Comparison of ENCODE assay signal across 20 cellular contexts in the genomic region with DNA sequence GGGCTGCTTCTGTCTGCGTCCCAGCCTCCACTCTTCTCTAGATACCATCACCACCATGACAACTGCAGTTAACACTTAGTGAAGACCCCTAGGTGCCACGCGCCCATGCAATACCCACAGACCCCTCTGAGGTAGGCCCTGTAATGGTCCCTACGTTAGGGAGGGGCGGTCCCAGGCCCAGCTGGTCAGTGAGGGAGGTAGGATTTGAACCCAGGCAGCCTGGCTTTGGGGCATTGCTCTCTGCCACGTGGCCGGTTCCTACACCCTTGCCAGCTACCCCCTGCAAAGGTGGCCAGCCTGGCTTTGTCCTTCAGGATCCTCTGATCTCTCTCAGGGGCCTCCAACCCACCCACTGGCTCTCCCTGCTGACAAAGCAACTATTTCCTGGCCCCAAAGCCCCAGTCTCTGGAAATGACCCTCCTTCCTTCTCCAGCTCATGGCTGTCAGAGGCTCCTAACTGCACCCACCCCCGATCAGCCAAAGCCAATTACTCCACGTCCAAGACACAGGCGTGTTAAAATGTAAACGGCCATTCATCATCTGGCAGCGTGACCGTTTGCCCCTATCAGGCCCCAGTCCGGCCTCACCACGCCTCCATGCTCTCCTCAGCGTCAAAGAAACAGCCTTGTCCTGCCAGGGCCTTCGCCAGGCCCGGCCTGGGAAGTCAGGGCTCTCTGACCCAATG. TPM values are rescaled to one million over a fixed set of nuclear protein-coding genes. Genes with fewer than 3 reads are reported as not detected.
DNase-seq lines count a peak whose midpoint lies in the region; ATAC-seq and TF ChIP-seq lines count a peak whose summit lies in the region.
"Had no signal": no experiment of that assay in that cellular context is flagged by ENCODE, and none has a peak within 500 bp of the region (broad histone marks: within the 10 kb centered on the region; RNA-seq: fewer than 3 reads in every experiment).

No MANE protein-coding gene starts in this region.

- H3K9ac ChIP-seq in liver (ENCODE audit: low read depth in 1 of 2, low read length in 2 of 2), result no peak overlapping the region

- TF ChIP-seq RAD21 in Ishikawa (IDR thresholded peaks at IDR 0.05; ENCODE audit: low read depth), result no peak
- no peak for TF ChIP-seq RAD21 in liver (IDR thresholded peaks at IDR 0.05)

- TF ChIP-seq CTCF in liver (IDR thresholded peaks at IDR 0.05; ENCODE audit: low read depth, low read length, missing input control) (no peak), gastrocnemius medialis (IDR thresholded peaks at IDR 0.05 in 4 of 5, conservative IDR thresholded peaks at IDR 0.05 in 1 of 5) (no peak), spleen (IDR thresholded peaks at IDR 0.05 in 8 of 11, conservative IDR thresholded peaks at IDR 0.05 in 3 of 11) (no peak)

- DNase-seq in amniotic epithelial cell (ENCODE audit: low read depth), result peak; percentile 56
- DNase-seq in gastrocnemius medialis, result no peak
- DNase-seq in UCSD-AML1 (lab: John Stamatoyannopoulos, UW; ENCODE audit: unreplicated experiment), result no peak
- no peak for DNase-seq in hippocampal formation (lab: John Stamatoyannopoulos, UW)
- no peak for DNase-seq in spleen
- DNase-seq: activated CD4-positive, alpha-beta T cell treated with anti-CD3 and anti-CD28 coated beads, Interleukin-2, amount 10 ng/mL, durations not matched to agents 24 days and 14 days; activated naive CD4-positive, alpha-beta T cell; COR-L47; foreskin melanocyte; NCI-H1930; stimulated activated CD4-positive, alpha-beta T cell treated with anti-CD3 and anti-CD28 coated beads, Interleukin-2, amount 100 ng/mL, for 48 hours; T1000 had no signal

- ATAC-seq in gastrocnemius medialis (no peak), GM21717 (IDR thresholded peaks at IDR 0.05; ENCODE audit: unreplicated experiment) (no peak)
- ATAC-seq: GM23338 had no signal

- H3K4me1 ChIP-seq in liver (ENCODE audit: control insufficient read depth in 4 of 4, insufficient read depth in 4 of 4, low read length in 3 of 4) (peaks cover 2 to 6% (median 4%) of the 10 kb centered on the region in 4 donors), gastrocnemius medialis (peaks cover 3% of the 10 kb centered on the region in 2 donors), spleen (peaks cover 0 to 21% (median 2%) of the 10 kb centered on the region in 6 donors)
- H3K4me1 ChIP-seq: ascending aorta had no signal

- H3K27me3 ChIP-seq in liver (ENCODE audit: control insufficient read depth in 4 of 4, insufficient read depth in 4 of 4, low read length in 3 of 4) (no peaks in the 10 kb centered on the region), gastrocnemius medialis (no peaks in the 10 kb centered on the region), spleen (replicated peaks in 1 of 7) (no peaks in the 10 kb centered on the region)
- H3K27me3 ChIP-seq: ascending aorta, suprapubic skin had no signal

- H3K36me3 ChIP-seq in liver (ENCODE audit: control insufficient read depth in 4 of 4, insufficient read depth in 3 of 4, low read depth in 1 of 4, low read length in 3 of 4), result no peaks in the 10 kb centered on the region
- no peaks in the 10 kb centered on the region for H3K36me3 ChIP-seq in gastrocnemius medialis
- H3K36me3 ChIP-seq in spleen, result no peaks in the 10 kb centered on the region
- H3K36me3 ChIP-seq: ascending aorta, suprapubic skin had no signal

- in situ Hi-C loops in gastrocnemius medialis (cut with MboI; ENCODE audit: low sequenced_read_pairs in 4 of 4), result no loop called here

- H3K4me3 ChIP-seq in liver (ENCODE audit: low read depth in 1 of 3, low read length in 3 of 3), result no peak overlapping the region
- no peak overlapping the region for H3K4me3 ChIP-seq in gastrocnemius medialis
- H3K4me3 ChIP-seq in spleen, result no peak overlapping the region
- H3K4me3 ChIP-seq: ascending aorta, GM23338, SK-N-MC, suprapubic skin had no signal

- no peak for TF ChIP-seq POLR2A in gastrocnemius medialis (IDR thresholded peaks at IDR 0.05)
- TF ChIP-seq POLR2A in spleen (IDR thresholded peaks at IDR 0.05), result no peak

- H3K9me3 ChIP-seq in liver (ENCODE audit: control insufficient read depth in 4 of 4, low read length in 3 of 4) (no peaks in the 10 kb centered on the region), gastrocnemius medialis (no peaks in the 10 kb centered on the region), spleen (no peaks in the 10 kb centered on the region)
- H3K9me3 ChIP-seq: ascending aorta, suprapubic skin had no signal

- no peak; the same call in 1 of the 2 replicates for TF ChIP-seq EP300 in Ishikawa (IDR thresholded peaks at IDR 0.05; ENCODE audit: borderline replicate concordance)

- H3K27ac ChIP-seq in liver (ENCODE audit: low read depth in 1 of 2, low read length in 2 of 2) (peak overlapping the region in 1 of 2 donors; percentile 33), gastrocnemius medialis (peak overlapping the region in 3 of 4 donors; percentile 24 to 59 (median 30)), spleen (peak overlapping the region in 1 of 8 donors; percentile 3)
- H3K27ac ChIP-seq: ascending aorta, SK-N-MC, suprapubic skin had no signal

- intact Hi-C loops in gastrocnemius medialis (cut with DNase I; ENCODE audit: low total_unique reads) (no loop called here), spleen (cut with DNase I; ENCODE audit: low total_unique reads) (no loop called here)

- 78% methylated on average over 18 of the region's 18 CpGs for WGBS in liver
- WGBS in spleen, 5 donors, result 82 to 94% (median 84%) methylated on average over 18 of the region's 18 CpGs

TF ChIP-seq in Ishikawa, 13 proteins besides CTCF, POLR2A, EP300 and RAD21 (continues in another document):
- TF ChIP-seq, protein P1, sequence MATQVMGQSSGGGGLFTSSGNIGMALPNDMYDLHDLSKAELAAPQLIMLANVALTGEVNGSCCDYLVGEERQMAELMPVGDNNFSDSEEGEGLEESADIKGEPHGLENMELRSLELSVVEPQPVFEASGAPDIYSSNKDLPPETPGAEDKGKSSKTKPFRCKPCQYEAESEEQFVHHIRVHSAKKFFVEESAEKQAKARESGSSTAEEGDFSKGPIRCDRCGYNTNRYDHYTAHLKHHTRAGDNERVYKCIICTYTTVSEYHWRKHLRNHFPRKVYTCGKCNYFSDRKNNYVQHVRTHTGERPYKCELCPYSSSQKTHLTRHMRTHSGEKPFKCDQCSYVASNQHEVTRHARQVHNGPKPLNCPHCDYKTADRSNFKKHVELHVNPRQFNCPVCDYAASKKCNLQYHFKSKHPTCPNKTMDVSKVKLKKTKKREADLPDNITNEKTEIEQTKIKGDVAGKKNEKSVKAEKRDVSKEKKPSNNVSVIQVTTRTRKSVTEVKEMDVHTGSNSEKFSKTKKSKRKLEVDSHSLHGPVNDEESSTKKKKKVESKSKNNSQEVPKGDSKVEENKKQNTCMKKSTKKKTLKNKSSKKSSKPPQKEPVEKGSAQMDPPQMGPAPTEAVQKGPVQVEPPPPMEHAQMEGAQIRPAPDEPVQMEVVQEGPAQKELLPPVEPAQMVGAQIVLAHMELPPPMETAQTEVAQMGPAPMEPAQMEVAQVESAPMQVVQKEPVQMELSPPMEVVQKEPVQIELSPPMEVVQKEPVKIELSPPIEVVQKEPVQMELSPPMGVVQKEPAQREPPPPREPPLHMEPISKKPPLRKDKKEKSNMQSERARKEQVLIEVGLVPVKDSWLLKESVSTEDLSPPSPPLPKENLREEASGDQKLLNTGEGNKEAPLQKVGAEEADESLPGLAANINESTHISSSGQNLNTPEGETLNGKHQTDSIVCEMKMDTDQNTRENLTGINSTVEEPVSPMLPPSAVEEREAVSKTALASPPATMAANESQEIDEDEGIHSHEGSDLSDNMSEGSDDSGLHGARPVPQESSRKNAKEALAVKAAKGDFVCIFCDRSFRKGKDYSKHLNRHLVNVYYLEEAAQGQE (IDR thresholded peaks at IDR 0.05; ENCODE audit: low read depth), result no peak
- no peak for TF ChIP-seq ZBTB7A (IDR thresholded peaks at IDR 0.05; ENCODE audit: low read depth)
- TF ChIP-seq NFIC (IDR thresholded peaks at IDR 0.05), result no peak; the same call in none of the 2 replicates

TF ChIP-seq in liver, 16 proteins besides CTCF, POLR2A, EP300 and RAD21:
- TF ChIP-seq NR2F2 (IDR thresholded peaks at IDR 0.05) (peak; percentile 43), HNF4G (IDR thresholded peaks at IDR 0.05) (no peak), ZBTB33 (IDR thresholded peaks at IDR 0.05) (no peak), SP1 (IDR thresholded peaks at IDR 0.05) (no peak), RXRA (IDR thresholded peaks at IDR 0.05) (peak in 1 of 2 donors; percentile 19), GABPA (IDR thresholded peaks at IDR 0.05 in 1 of 2, conservative IDR thresholded peaks at IDR 0.05 in 1 of 2) (no peak)

RNA-seq across cellular contexts. Expression of gene RIPOR3, which starts 18.1 kb away (rescaled TPM):
- 10 to 100 TPM; 23.8 to 90.3 TPM for total RNA-seq in liver
- 1 to 10 TPM; 5.6 to 8.9 TPM for polyA plus RNA-seq in liver
- 10 to 100 TPM in 1 of 4 donors, 1 to 10 TPM in 3; 5.3 to 12.5 (median 8.2) TPM for total RNA-seq in gastrocnemius medialis
- total RNA-seq in spleen, result 10 to 100 TPM in 6 of 7 donors, 1 to 10 TPM in 1; 6.0 to 22.8 (median 13.5) TPM
- polyA plus RNA-seq in spleen, result 10 to 100 TPM in 1 of 3 donors, 1 to 10 TPM in 2; 6.1 to 13.4 (median 6.8) TPM
- total RNA-seq: activated CD4-positive, alpha-beta T cell treated with anti-CD3 and anti-CD28 coated beads, Interleukin-2, amount 10 ng/mL, durations not matched to agents 24 days and 14 days had no signal
- polyA plus RNA-seq: neural cell had no signal

RNA-seq across cellular contexts. Expression of gene PARD6B, which starts 58.1 kb away (rescaled TPM):
- total RNA-seq in liver (1 to 10 TPM; 6.2 to 8.8 TPM), gastrocnemius medialis (10 to 100 TPM in 1 of 4 donors, 1 to 10 TPM in 2, under 1 TPM in 1; 0.72 to 15.3 (median 2.3) TPM), spleen (1 to 10 TPM; 3.5 to 7.5 (median 5.0) TPM)
- polyA plus RNA-seq in liver (1 to 10 TPM; 1.2 to 5.7 TPM), spleen (1 to 10 TPM in 2 of 3 donors, under 1 TPM in 1; 0.97 to 1.1 (median 1.0) TPM)
